32 cellular contexts compared by ENCODE assay signal in genomic region chr10:23829556-23829955, GRCh38.
"Had no signal": no experiment of that assay in that cellular context is flagged by ENCODE, and none has a peak within 500 bp of the region (broad histone marks: within the 10 kb centered on the region; RNA-seq: fewer than 3 reads in every experiment).

No MANE protein-coding gene starts in this region.

- H3K9me3 Mint-ChIP-seq: activated CD4-positive, alpha-beta memory T cell treated with anti-CD3 and anti-CD28 coated beads for 36 hours; activated CD4-positive, alpha-beta T cell treated with anti-CD3 and anti-CD28 coated beads, Interleukin-2, amount 10 ng/mL, durations not matched to agents 24 days and 14 days; activated naive CD4-positive, alpha-beta T cell treated with anti-CD3 and anti-CD28 coated beads for 36 hours; activated T-helper 1 cell treated with anti-CD3 and anti-CD28 coated beads, Interleukin-12 subunit alpha, Interleukin-12 subunit beta, Interleukin-2, Interleukin-4 antibody, amounts not matched to agents 30 ng/mL and 10 ng/mL and 1 ng/mL, durations not matched to agents 14 hours and 24 hours and 36 hours; activated T-helper 2 cell treated with anti-CD3 and anti-CD28 coated beads, Interferon-gamma antibody, Interleukin-2, Interleukin-4, amounts not matched to agents 10 μg/mL and 5 μg/mL and 100 μg/mL, durations not matched to agents 14 hours and 24 hours and 36 hours; brain; dendritic cell treated with granulocyte-macrophage colony-stimulating factor and Interleukin-4, amounts not matched to agents 40 ng/mL and 50 ng/mL, for 4 days; endodermal cell; T-helper 2 cell treated with Interferon-gamma antibody and Interleukin-4, amounts not matched to agents 5 μg/mL and 100 μg/mL, for 36 hours had no signal

- H3K4me1 ChIP-seq: ascending aorta, breast epithelium, esophagus muscularis mucosa, foreskin keratinocyte, gastroesophageal sphincter, heart right ventricle had no signal

- H3K27me3 ChIP-seq: ascending aorta, breast epithelium, esophagus muscularis mucosa, foreskin keratinocyte, gastroesophageal sphincter, hepatocyte had no signal

- H3K27ac Mint-ChIP-seq: activated CD4-positive, alpha-beta memory T cell treated with anti-CD3 and anti-CD28 coated beads for 36 hours; activated CD4-positive, alpha-beta T cell treated with anti-CD3 and anti-CD28 coated beads for 36 hours; activated CD4-positive, alpha-beta T cell treated with anti-CD3 and anti-CD28 coated beads, Interleukin-2, amount 10 ng/mL, durations not matched to agents 24 days and 14 days; activated CD8-positive, alpha-beta memory T cell treated with anti-CD3 and anti-CD28 coated beads, Interleukin-2, amount 10 ng/mL, durations not matched to agents 7 days and 5 days; activated CD8-positive, alpha-beta T cell treated with anti-CD3 and anti-CD28 coated beads, Interleukin-2, amount 10 ng/mL, durations not matched to agents 7 days and 5 days; activated naive CD4-positive, alpha-beta T cell treated with anti-CD3 and anti-CD28 coated beads for 36 hours; activated naive CD4-positive, alpha-beta T cell treated with anti-CD3 and anti-CD28 coated beads, Interleukin-2, amount 50 U/mL, for 24 hours; activated naive CD8-positive, alpha-beta T cell treated with anti-CD3 and anti-CD28 coated beads, Interleukin-2, amount 10 ng/mL, durations not matched to agents 7 days and 5 days; activated T-helper 1 cell treated with anti-CD3 and anti-CD28 coated beads, Interleukin-12 subunit alpha, Interleukin-12 subunit beta, Interleukin-2, Interleukin-4 antibody, amounts not matched to agents 30 ng/mL and 10 ng/mL and 1 ng/mL, durations not matched to agents 14 hours and 24 hours and 36 hours; activated T-helper 2 cell treated with anti-CD3 and anti-CD28 coated beads, Interferon-gamma antibody, Interleukin-2, Interleukin-4, amounts not matched to agents 10 μg/mL and 5 μg/mL and 100 μg/mL, durations not matched to agents 14 hours and 24 hours and 36 hours; dendritic cell treated with granulocyte-macrophage colony-stimulating factor and Interleukin-4, amounts not matched to agents 40 ng/mL and 50 ng/mL, for 4 days; endodermal cell; T-helper 2 cell treated with Interferon-gamma antibody and Interleukin-4, amounts not matched to agents 5 μg/mL and 100 μg/mL, for 36 hours had no signal

- H3K36me3 Mint-ChIP-seq: activated CD4-positive, alpha-beta memory T cell treated with anti-CD3 and anti-CD28 coated beads for 36 hours; activated CD8-positive, alpha-beta memory T cell treated with anti-CD3 and anti-CD28 coated beads, Interleukin-2, amount 10 ng/mL, durations not matched to agents 7 days and 5 days; activated naive CD4-positive, alpha-beta T cell treated with anti-CD3 and anti-CD28 coated beads, Interleukin-2, amount 50 U/mL, for 24 hours; activated naive CD8-positive, alpha-beta T cell treated with anti-CD3 and anti-CD28 coated beads, Interleukin-2, amount 10 ng/mL, durations not matched to agents 7 days and 5 days; brain had no signal

- H3K27ac ChIP-seq: ascending aorta, breast epithelium, coronary artery, dorsolateral prefrontal cortex, esophagus muscularis mucosa, foreskin keratinocyte, gastroesophageal sphincter, heart right ventricle, hepatocyte had no signal

- H3K36me3 ChIP-seq: ascending aorta, breast epithelium, esophagus muscularis mucosa, gastroesophageal sphincter, heart right ventricle had no signal

- ATAC-seq: activated CD4-positive, alpha-beta T cell treated with anti-CD3 and anti-CD28 coated beads for 36 hours; activated CD8-positive, alpha-beta memory T cell treated with anti-CD3 and anti-CD28 coated beads, Interleukin-2, amount 10 ng/mL, durations not matched to agents 7 days and 5 days; activated CD8-positive, alpha-beta T cell treated with anti-CD3 and anti-CD28 coated beads, Interleukin-2, amount 10 ng/mL, durations not matched to agents 7 days and 5 days; foreskin keratinocyte; gastroesophageal sphincter; heart right ventricle had no signal

- H3K9me3 ChIP-seq: ascending aorta, breast epithelium, esophagus muscularis mucosa, gastroesophageal sphincter, heart right ventricle had no signal

- H3K4me3 ChIP-seq: ascending aorta, breast epithelium, coronary artery, dorsolateral prefrontal cortex, esophagus muscularis mucosa, gastroesophageal sphincter, heart right ventricle, hepatocyte had no signal

- DNase-seq: activated CD4-positive, alpha-beta memory T cell treated with anti-CD3 and anti-CD28 coated beads for 36 hours; activated CD4-positive, alpha-beta T cell treated with anti-CD3 and anti-CD28 coated beads for 36 hours; activated CD4-positive, alpha-beta T cell treated with anti-CD3 and anti-CD28 coated beads, Interleukin-2, amount 10 ng/mL, durations not matched to agents 24 days and 14 days; activated CD4-positive, CD25-positive, alpha-beta regulatory T cell; activated CD4-positive, CD25-positive, alpha-beta regulatory T cell treated with anti-CD3 and anti-CD28 coated beads, Interleukin-2, amount 50 U/mL, for 72 hours; activated CD8-positive, alpha-beta memory T cell treated with anti-CD3 and anti-CD28 coated beads, Interleukin-2, amount 10 ng/mL, durations not matched to agents 7 days and 5 days; activated CD8-positive, alpha-beta memory T cell treated with anti-CD3 and anti-CD28 coated beads, Interleukin-2, amount 50 U/mL, for 4 hours; activated CD8-positive, alpha-beta T cell treated with anti-CD3 and anti-CD28 coated beads, Interleukin-2, amount 10 ng/mL, durations not matched to agents 7 days and 5 days; activated effector memory CD4-positive, alpha-beta T cell treated with anti-CD3 and anti-CD28 coated beads, Interleukin-2, amount 50 U/mL, for 16 hours; activated naive CD4-positive, alpha-beta T cell treated with anti-CD3 and anti-CD28 coated beads for 36 hours; activated naive CD8-positive, alpha-beta T cell treated with anti-CD3 and anti-CD28 coated beads, Interleukin-2, amount 10 ng/mL, durations not matched to agents 7 days and 5 days; activated T-cell treated with anti-CD3 and anti-CD28 coated beads, Interleukin-2, amount 50 U/mL, for 1 hour; activated T-cell treated with anti-CD3 and anti-CD28 coated beads, Interleukin-2, amount 50 U/mL, for 48 hours; dorsolateral prefrontal cortex; effector memory CD4-positive, alpha-beta T cell; endodermal cell; erythroblast; foreskin keratinocyte; heart right ventricle; T1000 had no signal
